Comparison of ENCODE assay signal across 20 cellular contexts in the genomic region with DNA sequence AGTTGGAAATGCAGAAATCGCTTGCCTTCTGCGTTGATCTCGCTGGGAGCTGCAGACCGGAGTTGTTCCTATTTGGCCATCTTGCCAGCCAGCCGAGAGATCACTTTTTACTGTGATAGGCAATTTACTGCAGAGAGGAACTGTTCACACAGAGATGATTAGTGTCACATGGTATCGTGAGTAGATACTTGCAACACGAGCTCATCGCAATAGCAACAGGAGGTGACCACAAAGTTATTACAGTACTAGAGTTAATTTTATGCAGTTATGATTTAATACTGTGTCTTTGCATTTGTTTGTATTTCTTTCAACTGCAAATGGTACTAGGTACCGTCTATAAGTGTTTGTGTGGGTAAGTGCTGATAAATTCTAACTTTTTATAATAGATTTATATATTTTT. TPM values are rescaled to one million over a fixed set of nuclear protein-coding genes. Genes with fewer than 3 reads are reported as not detected.
A peak's percentile ranks its signal among the peaks of the same experiment; 100 is the strongest.
DNase-seq lines count a peak whose midpoint lies in the region; ATAC-seq and TF ChIP-seq lines count a peak whose summit lies in the region.
"Had no signal": no experiment of that assay in that cellular context is flagged by ENCODE, and none has a peak within 500 bp of the region (broad histone marks: within the 10 kb centered on the region; RNA-seq: fewer than 3 reads in every experiment).

No MANE protein-coding gene starts in this region.

- no peaks in the 10 kb centered on the region for H3K27me3 Mint-ChIP-seq in glutamatergic neuron (ENCODE audit: unreplicated experiment)
- no peaks in the 10 kb centered on the region for H3K27me3 Mint-ChIP-seq in activated CD4-positive, alpha-beta memory T cell treated with anti-CD3 and anti-CD28 coated beads for 36 hours

- H3K9me3 ChIP-seq in HCT116 (ENCODE audit: control insufficient read depth in 1 of 2, insufficient read depth in 1 of 2, low read depth in 1 of 2, low read length in 2 of 2) = no peaks in the 10 kb centered on the region
- H3K9me3 ChIP-seq in SJCRH30 (replicated peaks) = peaks cover 5% of the 10 kb centered on the region
- H3K9me3 ChIP-seq: BE2C, transverse colon had no signal

- TF ChIP-seq CTCF in AG04449 (IDR thresholded peaks at IDR 0.05; ENCODE audit: insufficient read depth, low read length, missing control alignments) = no peak
- TF ChIP-seq CTCF in HCT116 (IDR thresholded peaks at IDR 0.05 in 2 of 3, conservative IDR thresholded peaks at IDR 0.05 in 1 of 3; ENCODE audit: borderline replicate concordance in 1 of 3, insufficient read depth in 1 of 3, low read depth in 2 of 3, low read length in 2 of 3) = no peak
- no peak for TF ChIP-seq CTCF in glutamatergic neuron (IDR thresholded peaks at IDR 0.05; ENCODE audit: partially characterized antibody, unreplicated experiment)

- H3K4me3 ChIP-seq in AG04449 (ENCODE audit: low read depth, low read length) = no peak overlapping the region
- H3K4me3 ChIP-seq in HCT116 (replicated peaks in 1 of 2; ENCODE audit: low read depth in 1 of 2, low read length in 2 of 2) = no peak overlapping the region
- H3K4me3 ChIP-seq in SJCRH30 = no peak overlapping the region
- H3K4me3 ChIP-seq: heart right ventricle, K562, transverse colon had no signal

- POLR2A ChIA-PET in AG04449 (lab: Yijun Ruan, JAX) = no interaction called here
- POLR2A ChIA-PET in HCT116 (lab: Charles Lee) = no interaction called here
- POLR2A ChIA-PET in activated CD4-positive, alpha-beta memory T cell treated with anti-CD3 and anti-CD28 coated beads for 36 hours (lab: Charles Lee) = no interaction called here

- H3K27ac Mint-ChIP-seq in glutamatergic neuron (ENCODE audit: unreplicated experiment) = peak overlapping the region; percentile 34
- H3K27ac Mint-ChIP-seq in activated CD4-positive, alpha-beta memory T cell treated with anti-CD3 and anti-CD28 coated beads for 36 hours = no peak overlapping the region
- H3K27ac Mint-ChIP-seq: activated naive CD4-positive, alpha-beta T cell treated with anti-CD3 and anti-CD28 coated beads, Interleukin-2, amount 50 U/mL, for 72 hours; natural killer cell had no signal

- ATAC-seq in HCT116 (peak; percentile 49; the same call in 1 of the 2 replicates), HG02884 (IDR thresholded peaks at IDR 0.05; ENCODE audit: unreplicated experiment) (no peak), HG03175 (IDR thresholded peaks at IDR 0.05; ENCODE audit: unreplicated experiment) (no peak)
- ATAC-seq: activated naive CD4-positive, alpha-beta T cell treated with anti-CD3 and anti-CD28 coated beads, Interleukin-2, amount 50 U/mL, for 72 hours; heart right ventricle; K562; natural killer cell; SK-N-SH treated with all-trans-retinoic acid at 6 μM for 48 hours had no signal

- no peak overlapping the region for H2AFZ ChIP-seq in HCT116 (ENCODE audit: low read depth, low read length, poor library complexity, severe bottlenecking)

- no peak overlapping the region for H3K4me3 Mint-ChIP-seq in glutamatergic neuron (ENCODE audit: unreplicated experiment)
- no peak overlapping the region for H3K4me3 Mint-ChIP-seq in activated CD4-positive, alpha-beta memory T cell treated with anti-CD3 and anti-CD28 coated beads for 36 hours
- H3K4me3 Mint-ChIP-seq: natural killer cell had no signal

- no peak overlapping the region for H3K9ac ChIP-seq in HCT116 (ENCODE audit: low read length)

- no TSS peak for BruUV-seq in HCT116 (replicated peaks; lab: Mats Ljungman, UMichigan)

- intact Hi-C loops in HCT116 (cut with micrococcal nuclease) = no loop called here
- intact Hi-C loops in activated CD4-positive, alpha-beta memory T cell treated with anti-CD3 and anti-CD28 coated beads for 36 hours (cut with micrococcal nuclease) = no loop called here

- RAD21 ChIA-PET in HCT116 (lab: Charles Lee; ENCODE audit: low non-redundant PET in 1 of 2, low total read pairs in 2 of 2, uncharacterized antibody in 2 of 2, unreplicated experiment in 2 of 2) = no interaction called here

- H3K4me1 ChIP-seq in HCT116 (ENCODE audit: control insufficient read depth in 1 of 2, insufficient read depth in 2 of 2, low read length in 2 of 2) (peaks cover 0 to 7% of the 10 kb centered on the region in 2 experiments; a peak in 1 of 4 replicates), SJCRH30 (peaks cover 12% of the 10 kb centered on the region)
- H3K4me1 ChIP-seq: BE2C, heart right ventricle, transverse colon had no signal

- peaks cover 32% of the 10 kb centered on the region for H3K36me3 Mint-ChIP-seq in glutamatergic neuron (ENCODE audit: unreplicated experiment)
- peaks cover 63% of the 10 kb centered on the region for H3K36me3 Mint-ChIP-seq in activated CD4-positive, alpha-beta memory T cell treated with anti-CD3 and anti-CD28 coated beads for 36 hours

- H3K36me3 ChIP-seq in HCT116 (ENCODE audit: control insufficient read depth in 1 of 2, insufficient read depth in 2 of 2, low read length in 2 of 2) = no peaks in the 10 kb centered on the region
- H3K36me3 ChIP-seq in SJCRH30 = peaks cover 11% of the 10 kb centered on the region

- no peak for TF ChIP-seq RAD21 in HCT116 (IDR thresholded peaks at IDR 0.05; ENCODE audit: low read depth)

- peak; percentile 12 for DNase-seq in AG04449 (ENCODE audit: low read depth, low spot score)
- DNase-seq in HCT116 (ENCODE audit: low read depth, low spot score) = no peak
- DNase-seq in SJCRH30 = peak; percentile 33 to 47
- DNase-seq in glutamatergic neuron = no peak
- no peak for DNase-seq in activated CD4-positive, alpha-beta memory T cell treated with anti-CD3 and anti-CD28 coated beads for 36 hours
- no peak for DNase-seq in T-helper 9 cell
- DNase-seq: activated CD8-positive, alpha-beta memory T cell treated with anti-CD3 and anti-CD28 coated beads, Interleukin-2, amount 50 U/mL, for 4 hours; BE2C; DND-41; heart right ventricle; natural killer cell; retina; stimulated activated CD4-positive, alpha-beta T cell treated with anti-CD3 and anti-CD28 coated beads, Interleukin-2, amount 100 ng/mL, for 48 hours; transverse colon; WERI-Rb-1 had no signal

- H3K9me3 Mint-ChIP-seq in glutamatergic neuron (ENCODE audit: unreplicated experiment) = peaks cover 6% of the 10 kb centered on the region
- H3K9me3 Mint-ChIP-seq in activated CD4-positive, alpha-beta memory T cell treated with anti-CD3 and anti-CD28 coated beads for 36 hours = peaks cover 10% of the 10 kb centered on the region

- H3K27me3 ChIP-seq in HCT116 (ENCODE audit: insufficient read depth, low read length) (no peaks in the 10 kb centered on the region), SJCRH30 (no peaks in the 10 kb centered on the region)
- H3K27me3 ChIP-seq: BE2C, heart right ventricle, transverse colon had no signal

- CTCF ChIA-PET in AG04449 (lab: Yijun Ruan, JAX) (interaction anchor here (0.8 to 1.0 kb wide), 4 partner anchors 10 to 39 kb away, joined by 3 read pairs; no protein-coding TSS in a partner anchor), HCT116 (lab: Charles Lee) (no interaction called here)
- CTCF ChIA-PET in activated CD4-positive, alpha-beta memory T cell treated with anti-CD3 and anti-CD28 coated beads for 36 hours (lab: Charles Lee) = no interaction called here

- peaks cover 12% of the 10 kb centered on the region for H3K79me2 ChIP-seq in HCT116 (ENCODE audit: insufficient read depth, low read length)

- no peak overlapping the region for H3K4me2 ChIP-seq in HCT116 (ENCODE audit: low read length)

- peaks cover 25% of the 10 kb centered on the region for H3K4me1 Mint-ChIP-seq in glutamatergic neuron (ENCODE audit: low read depth, unreplicated experiment)
- H3K4me1 Mint-ChIP-seq in activated CD4-positive, alpha-beta memory T cell treated with anti-CD3 and anti-CD28 coated beads for 36 hours (ENCODE audit: low read depth) = no peaks in the 10 kb centered on the region
- H3K4me1 Mint-ChIP-seq: natural killer cell had no signal

- H3K9me2 ChIP-seq in HCT116 (ENCODE audit: insufficient read depth) = no peaks in the 10 kb centered on the region

- no peaks in the 10 kb centered on the region for H4K20me1 ChIP-seq in HCT116 (ENCODE audit: insufficient read depth)

- TF ChIP-seq POLR2A in HCT116 (IDR thresholded peaks at IDR 0.05; ENCODE audit: borderline replicate concordance, extremely low read depth, insufficient read depth, insufficient read length) = no peak

- H3K27ac ChIP-seq in HCT116 (ENCODE audit: low read depth, low read length) (no peak overlapping the region), SJCRH30 (peak overlapping the region; percentile 31)
- H3K27ac ChIP-seq: heart right ventricle, transverse colon, WERI-Rb-1 had no signal

TF ChIP-seq in HCT116, 20 proteins besides CTCF, POLR2A, EP300 and RAD21 (continues in another document):
- no peak for TF ChIP-seq ZBTB33 (IDR thresholded peaks at IDR 0.05; ENCODE audit: extremely low read depth, insufficient replicate concordance, low read length)
- no peak for TF ChIP-seq ZNF274 (IDR thresholded peaks at IDR 0.05; ENCODE audit: low read depth, low read length)
- TF ChIP-seq ATF3 (IDR thresholded peaks at IDR 0.05) = no peak
- TF ChIP-seq ELF1 (IDR thresholded peaks at IDR 0.05; ENCODE audit: borderline replicate concordance, low read depth) = no peak
- no peak for TF ChIP-seq SIN3A (IDR thresholded peaks at IDR 0.05; ENCODE audit: low read depth)

RNA-seq across cellular contexts. Expression of gene NOPCHAP1, which starts 27.8 kb away (rescaled TPM):
- total RNA-seq in HCT116 (2021; ENCODE audit: unreplicated experiment) (25.6 TPM), glutamatergic neuron (ENCODE audit: unreplicated experiment) (19.3 TPM)
- polyA plus RNA-seq in HCT116 (2012) = 14.8 and 15.9 TPM in 2 replicates
- 9.8 and 10.2 TPM in 2 replicates for total RNA-seq in SJCRH30 (2014; rRNA removed; shearing (Covaris generic))
- total RNA-seq in activated CD4-positive, alpha-beta memory T cell treated with anti-CD3 and anti-CD28 coated beads for 36 hours = 10 to 100 TPM; 30.5 to 30.9 TPM

RNA-seq across cellular contexts. Expression of gene SLC41A2, which starts 55.8 kb away (rescaled TPM):
- 12.5 TPM for total RNA-seq in HCT116 (2021; ENCODE audit: unreplicated experiment)
- polyA plus RNA-seq in HCT116 (2012) = 1.7 and 1.9 TPM in 2 replicates
- 2.4 and 5.2 TPM in 2 replicates for total RNA-seq in SJCRH30 (2014; rRNA removed; shearing (Covaris generic))
- total RNA-seq in glutamatergic neuron (ENCODE audit: unreplicated experiment) = 12.0 TPM
- total RNA-seq in activated CD4-positive, alpha-beta memory T cell treated with anti-CD3 and anti-CD28 coated beads for 36 hours = 1 to 10 TPM; 7.6 to 7.7 TPM

Comparison
In these comparisons a context has a peak if more than half of its experiments do, and no peak if none do; other contexts are left out.
1. DNase-seq: peak in AG04449 (single experiment) and SJCRH30 (2 of 2); none in HCT116 (single experiment), glutamatergic neuron (single experiment), activated CD4-positive, alpha-beta memory T cell treated with anti-CD3 and anti-CD28 coated beads for 36 hours (single experiment) and T-helper 9 cell (single experiment).